11 cellular contexts compared by ENCODE assay signal in the genomic region with DNA sequence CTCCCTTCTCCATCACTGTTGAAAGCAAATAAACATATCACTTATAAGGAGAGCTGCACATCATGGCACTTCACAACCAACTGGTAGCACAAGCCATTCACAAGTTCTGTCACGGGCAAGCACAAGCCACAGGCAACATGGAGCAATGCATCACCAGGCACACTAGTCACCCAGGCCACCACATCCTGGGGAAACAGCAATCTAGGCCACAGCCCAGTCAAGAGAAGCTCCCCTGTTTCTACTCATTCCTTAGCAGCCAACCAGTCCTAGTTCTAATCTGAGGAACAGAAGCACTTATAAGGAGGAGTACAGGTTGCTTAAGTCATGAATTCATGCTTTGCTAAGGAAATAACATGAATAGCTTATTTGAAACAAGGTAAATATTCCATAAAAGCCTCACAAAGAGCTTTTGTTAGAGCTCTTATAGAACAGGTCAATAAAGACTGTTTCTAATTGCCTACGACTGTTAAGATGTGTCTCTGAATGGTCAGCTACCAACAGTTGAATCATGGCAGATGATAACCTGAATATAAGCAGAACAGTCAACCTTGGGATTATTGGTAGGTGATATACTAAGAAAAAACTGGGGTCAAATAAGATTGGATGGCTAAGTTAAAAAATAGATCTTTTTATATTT.
DNase-seq lines count a peak whose midpoint lies in the region; ATAC-seq and TF ChIP-seq lines count a peak whose summit lies in the region.
"Had no signal": no experiment of that assay in that cellular context is flagged by ENCODE, and none has a peak within 500 bp of the region (broad histone marks: within the 10 kb centered on the region; RNA-seq: fewer than 3 reads in every experiment).

No MANE protein-coding gene starts in this region.

- no peak overlapping the region for H2AFZ ChIP-seq in neuronal stem cell (ENCODE audit: low read length)

- H3K36me3 ChIP-seq in neuronal stem cell (replicated peaks in 1 of 2; ENCODE audit: control insufficient read depth in 2 of 2, insufficient read depth in 2 of 2, low read length in 2 of 2) (peaks cover 0 to 9% of the 10 kb centered on the region in 2 donors), testis (ENCODE audit: low read depth, missing control alignments) (no peaks in the 10 kb centered on the region)
- H3K36me3 ChIP-seq: SJCRH30 had no signal

- no peak overlapping the region for H2AK5ac ChIP-seq in neuronal stem cell (ENCODE audit: low read depth, low read length)

- no peak overlapping the region for H2BK12ac ChIP-seq in neuronal stem cell (ENCODE audit: low read length)

- H4K91ac ChIP-seq in neuronal stem cell (ENCODE audit: low read depth, low read length, poor library complexity), result no peak overlapping the region

- no peak overlapping the region for H4K8ac ChIP-seq in neuronal stem cell (ENCODE audit: low read depth, low read length)

- no peak overlapping the region for H2BK5ac ChIP-seq in neuronal stem cell (ENCODE audit: low read length)

- peak; percentile 58 for ATAC-seq in GM18873 (IDR thresholded peaks at IDR 0.05; ENCODE audit: low FRiP score, unreplicated experiment)
- ATAC-seq in HG02981 (IDR thresholded peaks at IDR 0.05; ENCODE audit: unreplicated experiment), result peak; percentile 71
- ATAC-seq: pancreas had no signal

- peaks cover 0 to 3% of the 10 kb centered on the region in 2 donors for H3K4me1 ChIP-seq in neuronal stem cell (ENCODE audit: control insufficient read depth in 2 of 2, insufficient read depth in 1 of 2, low read depth in 1 of 2, low read length in 2 of 2)
- no peaks in the 10 kb centered on the region for H3K4me1 ChIP-seq in testis
- H3K4me1 ChIP-seq: pancreas, SJCRH30 had no signal

- no peak overlapping the region for H3K27ac ChIP-seq in neuronal stem cell (replicated peaks; ENCODE audit: low read length)
- H3K27ac ChIP-seq in testis, result no peak overlapping the region
- H3K27ac ChIP-seq: epithelial cell of prostate, pancreas, SJCRH30 had no signal

- no CpG with 5 or more reads among the region's 2 CpGs for WGBS in neuronal stem cell (ENCODE audit: extremely low coverage in 2 of 2, insufficient read length in 2 of 2, insufficient replicate concordance in 1 of 2), 2 donors
- 83 to 90% methylated on average over 2 of the region's 2 CpGs for WGBS in testis, 2 donors

- no peak for TF ChIP-seq CTCF in testis (IDR thresholded peaks at IDR 0.05)

- no peak overlapping the region for H3K4me2 ChIP-seq in neuronal stem cell (ENCODE audit: insufficient read depth, low read length, poor library complexity, severe bottlenecking)

- no peak overlapping the region for H3K9ac ChIP-seq in neuronal stem cell (ENCODE audit: low read depth, low read length, poor library complexity)

- H3K9me3 ChIP-seq in neuronal stem cell (replicated peaks in 1 of 2; ENCODE audit: control insufficient read depth in 2 of 2, insufficient read depth in 1 of 2, low read depth in 1 of 2, low read length in 2 of 2) (no peaks in the 10 kb centered on the region), testis (no peaks in the 10 kb centered on the region)
- H3K9me3 ChIP-seq: pancreas, SJCRH30 had no signal

- H3K4me3 ChIP-seq in neuronal stem cell (ENCODE audit: low read length in 2 of 2), result no peak overlapping the region
- no peak overlapping the region for H3K4me3 ChIP-seq in testis
- H3K4me3 ChIP-seq: pancreas, SJCRH30 had no signal

- H3K18ac ChIP-seq in neuronal stem cell (ENCODE audit: low read length), result peak overlapping the region; percentile 61

- intact Hi-C loops in testis (cut with DNase I; ENCODE audit: low total_unique reads), result no loop called here

- H3K4ac ChIP-seq in neuronal stem cell (ENCODE audit: low read length), result no peak overlapping the region

- H3K14ac ChIP-seq in neuronal stem cell (ENCODE audit: low read length), result no peak overlapping the region

- no peaks in the 10 kb centered on the region for H3K79me1 ChIP-seq in neuronal stem cell (ENCODE audit: low read depth, low read length)

- TF ChIP-seq POLR2A in testis (IDR thresholded peaks at IDR 0.05), result no peak

- no peak overlapping the region for H2BK15ac ChIP-seq in neuronal stem cell (ENCODE audit: low read length)

- peak; percentile 17 for DNase-seq in activated CD4-positive, alpha-beta T cell treated with anti-CD3 and anti-CD28 coated beads, Interleukin-2, amount 50 U/mL, for 1 hour
- DNase-seq in neuronal stem cell (ENCODE audit: low spot score), result no peak
- no peak for DNase-seq in NCI-H187 (lab: John Stamatoyannopoulos, UW)
- DNase-seq in testis, result no peak
- no peak for DNase-seq in iPS-NIHi11 (ENCODE audit: low spot score)
- DNase-seq in islet precursor cell, result no peak
- DNase-seq: pancreas, SJCRH30 had no signal

- no peak overlapping the region for H2BK120ac ChIP-seq in neuronal stem cell (ENCODE audit: low read depth, low read length)

- H3K23ac ChIP-seq in neuronal stem cell (ENCODE audit: low read depth, low read length, poor library complexity), result no peak overlapping the region

- no peaks in the 10 kb centered on the region for H3K27me3 ChIP-seq in neuronal stem cell (ENCODE audit: control insufficient read depth in 3 of 3, insufficient read depth in 3 of 3, low read depth in 1 of 3, low read length in 3 of 3)
- H3K27me3 ChIP-seq in testis, result no peaks in the 10 kb centered on the region
- H3K27me3 ChIP-seq: pancreas, SJCRH30 had no signal
